Comparison of ENCODE assay signal across 16 cellular contexts in the genomic region with DNA sequence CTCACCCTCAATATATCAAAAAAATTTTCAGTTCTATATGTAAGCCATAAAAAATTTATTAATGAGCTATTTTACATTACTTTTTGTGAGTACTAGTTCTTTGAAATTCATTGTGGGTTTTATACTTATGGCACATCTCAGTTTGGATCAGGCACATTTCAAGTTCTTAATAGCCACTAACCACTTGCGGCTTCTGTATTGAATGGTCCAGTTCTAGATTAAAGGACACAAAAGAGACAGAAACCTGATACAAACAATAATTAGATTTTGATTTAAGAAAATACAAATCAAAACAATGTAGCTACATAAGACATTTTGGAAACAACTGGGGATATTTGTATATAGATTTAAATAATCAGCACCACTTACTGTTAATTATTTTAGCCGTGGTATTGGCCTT.
"Had no signal": no experiment of that assay in that cellular context is flagged by ENCODE, and none has a peak within 500 bp of the region (broad histone marks: within the 10 kb centered on the region; RNA-seq: fewer than 3 reads in every experiment).

No MANE protein-coding gene starts in this region.

- H3K27ac Mint-ChIP-seq: effector memory CD8-positive, alpha-beta T cell; stimulated activated memory B cell treated with anti-CD40 and anti-IgM and Interleukin-4, amounts not matched to agents 10 μg/mL and 1 μg/mL and 100 μg/mL, for 72 hours; stimulated activated naive CD8-positive, alpha-beta T cell treated with anti-CD3 and anti-CD28 coated beads, Interleukin-15, Interleukin-2, amounts not matched to agents 100 ng/mL and 50 ng/mL, for 24 hours had no signal

- DNase-seq: effector memory CD8-positive, alpha-beta T cell; esophagus squamous epithelium; kidney; left colon; naive thymus-derived CD8-positive, alpha-beta T cell; spleen; stimulated activated CD4-positive, alpha-beta T cell treated with anti-CD3 and anti-CD28 coated beads, Interleukin-15, amount 100 ng/mL, for 24 hours; stimulated activated CD4-positive, alpha-beta T cell treated with anti-CD3 and anti-CD28 coated beads, Interleukin-1b, Interleukin-23, amount 100 ng/mL, for 48 hours; stimulated activated CD4-positive, alpha-beta T cell treated with anti-CD3 and anti-CD28 coated beads, Interleukin-4, amount 100 ng/mL, for 24 hours; tibial artery; upper lobe of left lung; uterus had no signal

- H3K27me3 Mint-ChIP-seq: stimulated activated naive CD8-positive, alpha-beta T cell treated with anti-CD3 and anti-CD28 coated beads, Interleukin-15, Interleukin-2, amounts not matched to agents 100 ng/mL and 50 ng/mL, for 24 hours had no signal

- H3K9me3 ChIP-seq: esophagus squamous epithelium, neutrophil, right atrium auricular region, spleen, tibial artery, upper lobe of left lung, uterus had no signal

- H3K36me3 ChIP-seq: esophagus squamous epithelium, neutrophil, right atrium auricular region, spleen, tibial artery, upper lobe of left lung, uterus had no signal

- H3K4me1 ChIP-seq: esophagus squamous epithelium, right atrium auricular region, spleen, tibial artery, upper lobe of left lung, uterus had no signal

- H3K36me3 Mint-ChIP-seq: naive thymus-derived CD8-positive, alpha-beta T cell; stimulated activated memory B cell treated with anti-CD40 and anti-IgM and Interleukin-4, amounts not matched to agents 10 μg/mL and 1 μg/mL and 100 μg/mL, for 72 hours had no signal

- H3K4me3 Mint-ChIP-seq: effector memory CD8-positive, alpha-beta T cell; naive thymus-derived CD8-positive, alpha-beta T cell; stimulated activated memory B cell treated with anti-CD40 and anti-IgM and Interleukin-4, amounts not matched to agents 10 μg/mL and 1 μg/mL and 100 μg/mL, for 72 hours; stimulated activated naive CD8-positive, alpha-beta T cell treated with anti-CD3 and anti-CD28 coated beads, Interleukin-15, Interleukin-2, amounts not matched to agents 100 ng/mL and 50 ng/mL, for 24 hours had no signal

- H3K27me3 ChIP-seq: neutrophil, right atrium auricular region, spleen, tibial artery, upper lobe of left lung, uterus had no signal

- H3K4me1 Mint-ChIP-seq: naive thymus-derived CD8-positive, alpha-beta T cell; stimulated activated memory B cell treated with anti-CD40 and anti-IgM and Interleukin-4, amounts not matched to agents 10 μg/mL and 1 μg/mL and 100 μg/mL, for 72 hours had no signal

- ATAC-seq: effector memory CD8-positive, alpha-beta T cell; left colon; naive thymus-derived CD8-positive, alpha-beta T cell; stimulated activated memory B cell treated with anti-CD40 and anti-IgM and Interleukin-4, amounts not matched to agents 10 μg/mL and 1 μg/mL and 100 μg/mL, for 72 hours had no signal

- FAIRE-seq: kidney had no signal

- H3K27ac ChIP-seq: esophagus squamous epithelium, neutrophil, right atrium auricular region, spleen, tibial artery, upper lobe of left lung, uterus had no signal

- H3K4me3 ChIP-seq: esophagus squamous epithelium, right atrium auricular region, spleen, tibial artery, upper lobe of left lung, uterus had no signal
